In genomic region chr5:39217365-39218281, GRCh38 we compare ENCODE assay signal across 8 cellular contexts. TPM values are rescaled to one million over a fixed set of nuclear protein-coding genes. Genes with fewer than 3 reads are reported as not detected.
DNase-seq lines count a peak whose midpoint lies in the region; ATAC-seq and TF ChIP-seq lines count a peak whose summit lies in the region.

No MANE protein-coding gene starts in this region.

- H3K4me1 Mint-ChIP-seq in activated CD4-positive, alpha-beta T cell treated with anti-CD3 and anti-CD28 coated beads, Interleukin-2, amount 10 ng/mL, durations not matched to agents 7 days and 5 days, result peaks cover 67% of the 10 kb centered on the region
- H3K4me1 Mint-ChIP-seq in dendritic cell treated with granulocyte-macrophage colony-stimulating factor and Interleukin-4, amounts not matched to agents 40 ng/mL and 50 ng/mL, for 4 days (ENCODE audit: low read depth), result peaks cover 79% of the 10 kb centered on the region

- CTCF ChIA-PET in activated CD4-positive, alpha-beta T cell treated with anti-CD3 and anti-CD28 coated beads, Interleukin-2, amount 10 ng/mL, durations not matched to agents 7 days and 5 days (lab: Charles Lee), result interaction anchor here (0.5 to 3.9 kb wide), 43 partner anchors 8 to 765 kb away, joined by 3 to 47 read pairs (median 4); no protein-coding TSS in a partner anchor

- H3K9me3 Mint-ChIP-seq in activated CD4-positive, alpha-beta T cell treated with anti-CD3 and anti-CD28 coated beads, Interleukin-2, amount 10 ng/mL, durations not matched to agents 7 days and 5 days, result no peaks in the 10 kb centered on the region
- no peaks in the 10 kb centered on the region for H3K9me3 Mint-ChIP-seq in dendritic cell treated with granulocyte-macrophage colony-stimulating factor and Interleukin-4, amounts not matched to agents 40 ng/mL and 50 ng/mL, for 4 days

- peak; percentile 88 for DNase-seq in Ammon's horn (ENCODE audit: low spot score)
- peak; percentile 88 for DNase-seq in NCI-H748 (lab: John Stamatoyannopoulos, UW; ENCODE audit: unreplicated experiment)
- peak; percentile 86 for DNase-seq in activated CD4-positive, alpha-beta T cell treated with anti-CD3 and anti-CD28 coated beads, Interleukin-2, amount 10 ng/mL, durations not matched to agents 7 days and 5 days
- peak; percentile 75 to 92 for DNase-seq in lower leg skin (ENCODE audit: low spot score in 2 of 2)
- peak in 2 of 3 experiments; percentile 69 to 70 for DNase-seq in stimulated activated CD4-positive, alpha-beta T cell treated with anti-CD3 and anti-CD28 coated beads, TNF-alpha, amount 100 ng/mL, for 24 hours (ENCODE audit: low read depth in 3 of 3)

- no peak overlapping the region for H3K4me3 ChIP-seq in lower leg skin (ENCODE audit: low read depth, poor library complexity, severe bottlenecking)

- peak overlapping the region; percentile 84 for H3K27ac Mint-ChIP-seq in activated CD4-positive, alpha-beta T cell treated with anti-CD3 and anti-CD28 coated beads, Interleukin-2, amount 10 ng/mL, durations not matched to agents 7 days and 5 days
- peak overlapping the region; percentile 91 for H3K27ac Mint-ChIP-seq in dendritic cell treated with granulocyte-macrophage colony-stimulating factor and Interleukin-4, amounts not matched to agents 40 ng/mL and 50 ng/mL, for 4 days

- POLR2A ChIA-PET in activated CD4-positive, alpha-beta T cell treated with anti-CD3 and anti-CD28 coated beads, Interleukin-2, amount 10 ng/mL, durations not matched to agents 7 days and 5 days (lab: Charles Lee), result interaction anchor here (0.6 to 2.1 kb wide), 6 partner anchors 14 to 65 kb away, joined by 3 to 7 read pairs (median 4); no protein-coding TSS in a partner anchor

- H3K27me3 Mint-ChIP-seq in activated CD4-positive, alpha-beta T cell treated with anti-CD3 and anti-CD28 coated beads, Interleukin-2, amount 10 ng/mL, durations not matched to agents 7 days and 5 days, result no peaks in the 10 kb centered on the region
- no peaks in the 10 kb centered on the region for H3K27me3 Mint-ChIP-seq in dendritic cell treated with granulocyte-macrophage colony-stimulating factor and Interleukin-4, amounts not matched to agents 40 ng/mL and 50 ng/mL, for 4 days

- 57 to 60% methylated on average over 16 of the region's 16 CpGs for WGBS in lower leg skin, 2 donors

- peaks cover 6% of the 10 kb centered on the region for H3K36me3 Mint-ChIP-seq in activated CD4-positive, alpha-beta T cell treated with anti-CD3 and anti-CD28 coated beads, Interleukin-2, amount 10 ng/mL, durations not matched to agents 7 days and 5 days (ENCODE audit: low read depth)
- H3K36me3 Mint-ChIP-seq in dendritic cell treated with granulocyte-macrophage colony-stimulating factor and Interleukin-4, amounts not matched to agents 40 ng/mL and 50 ng/mL, for 4 days (ENCODE audit: low read depth), result peaks cover 50% of the 10 kb centered on the region

- TF ChIP-seq POLR2A in lower leg skin (IDR thresholded peaks at IDR 0.05), result no peak

- intact Hi-C loops in dendritic cell treated with granulocyte-macrophage colony-stimulating factor and Interleukin-4, amounts not matched to agents 40 ng/mL and 50 ng/mL, for 4 days (cut with micrococcal nuclease), result loop anchor here (1.0 to 10.0 kb wide), 4 partner anchors 57 to 355 kb away; no protein-coding TSS in a partner anchor
- intact Hi-C loops in lower leg skin (cut with DNase I; ENCODE audit: low total_unique reads), result no loop called here

- peak; percentile 85 for ATAC-seq in GM19043 (IDR thresholded peaks at IDR 0.05; ENCODE audit: low read depth, unreplicated experiment)
- peak; percentile 87 for ATAC-seq in HG03432 (IDR thresholded peaks at IDR 0.05; ENCODE audit: unreplicated experiment)

- peak in 1 of 3 donors; percentile 86 for TF ChIP-seq CTCF in lower leg skin (IDR thresholded peaks at IDR 0.05)

- peak overlapping the region; percentile 69 for H3K4me3 Mint-ChIP-seq in activated CD4-positive, alpha-beta T cell treated with anti-CD3 and anti-CD28 coated beads, Interleukin-2, amount 10 ng/mL, durations not matched to agents 7 days and 5 days
- peak overlapping the region; percentile 50 for H3K4me3 Mint-ChIP-seq in dendritic cell treated with granulocyte-macrophage colony-stimulating factor and Interleukin-4, amounts not matched to agents 40 ng/mL and 50 ng/mL, for 4 days

RNA-seq across cellular contexts. Expression of gene FYB1, which starts 1.7 kb away (rescaled TPM):
- 100 to 1,000 TPM; 396 to 480 TPM for total RNA-seq in activated CD4-positive, alpha-beta T cell treated with anti-CD3 and anti-CD28 coated beads, Interleukin-2, amount 10 ng/mL, durations not matched to agents 7 days and 5 days
- 1 to 10 TPM; 1.5 to 5.0 (median 2.7) TPM for total RNA-seq in lower leg skin

Comparison
In these comparisons a context has a peak if more than half of its experiments do, and no peak if none do; other contexts are left out.
1. RNA of gene FYB1, which starts 1.7 kb away (total RNA-seq): 396 to 480 TPM in activated CD4-positive, alpha-beta T cell treated with anti-CD3 and anti-CD28 coated beads, Interleukin-2, amount 10 ng/mL, durations not matched to agents 7 days and 5 days; 1.5 to 5.0 TPM in lower leg skin; every median in the first group is over 10 times any median in the second.
2. Peak in every context shown above with its lines, with median percentiles within 50 percentile points of each other: DNase-seq.